25 cellular contexts compared by ENCODE assay signal in the genomic region with DNA sequence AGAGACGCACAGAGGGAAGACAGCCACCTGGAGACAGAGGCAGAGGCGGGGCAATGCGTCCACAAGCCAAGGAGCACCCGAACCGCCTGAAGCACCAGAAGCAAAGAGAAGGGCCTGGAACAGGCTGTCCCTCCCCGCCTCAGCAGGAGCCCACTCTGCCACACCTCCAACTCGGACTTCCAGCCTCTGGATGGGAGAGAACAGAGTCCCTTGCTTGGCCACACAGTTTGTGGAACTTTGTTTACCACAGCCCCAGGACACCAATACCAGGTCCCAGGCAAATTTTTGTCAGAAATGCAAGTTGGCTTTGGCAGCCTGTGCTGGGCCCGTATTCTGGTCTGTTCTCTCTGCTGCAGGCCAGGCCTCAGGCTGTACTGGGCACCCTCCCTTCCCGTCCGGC.
"Had no signal": no experiment of that assay in that cellular context is flagged by ENCODE, and none has a peak within 500 bp of the region (broad histone marks: within the 10 kb centered on the region; RNA-seq: fewer than 3 reads in every experiment).

No MANE protein-coding gene starts in this region.

- FAIRE-seq: astrocyte, TTC549 had no signal

- H3K27ac Mint-ChIP-seq: activated CD4-positive, alpha-beta memory T cell treated with anti-CD3 and anti-CD28 coated beads for 36 hours; activated CD4-positive, alpha-beta T cell treated with anti-CD3 and anti-CD28 coated beads, Interleukin-2, amount 10 ng/mL, durations not matched to agents 7 days and 5 days; activated naive CD8-positive, alpha-beta T cell; T-cell had no signal

- H3K27ac ChIP-seq: VCaP had no signal

- DNase-seq: activated CD4-positive, alpha-beta memory T cell treated with anti-CD3 and anti-CD28 coated beads for 36 hours; activated CD4-positive, alpha-beta T cell treated with anti-CD3 and anti-CD28 coated beads, Interleukin-2, amount 10 ng/mL, durations not matched to agents 7 days and 5 days; activated CD4-positive, CD25-positive, alpha-beta regulatory T cell; activated CD8-positive, alpha-beta memory T cell treated with anti-CD3 and anti-CD28 coated beads for 24 hours; activated effector memory CD4-positive, alpha-beta T cell treated with anti-CD3 and anti-CD28 coated beads, Interleukin-2, amount 50 U/mL, for 16 hours; activated naive CD4-positive, alpha-beta T cell treated with Interleukin-2 at 50 U/mL for 16 hours; activated T-cell treated with anti-CD3 and anti-CD28 coated beads, Interleukin-2, amount 50 U/mL, for 4 hours; KG1; NCI-H1092; NCI-H1417 treated with DMSO at 0.1 percent for 48 hours; NCI-H1694; NCI-H2029 treated with DMSO at 0.1 percent for 48 hours; NCI-H345; NCI-H510A; NCI-H526 treated with DMSO at 0.1 percent for 48 hours; NCI-H82; SIG-M5; T-cell; T-helper 2 cell; T1000 had no signal

- H3K27me3 Mint-ChIP-seq: activated CD4-positive, alpha-beta memory T cell treated with anti-CD3 and anti-CD28 coated beads for 36 hours; activated naive CD8-positive, alpha-beta T cell; brain had no signal

- ATAC-seq: activated T-cell treated with anti-CD3 and anti-CD28 coated beads, Interleukin-2, amount 50 U/mL, for 4 hours; T-cell had no signal

- H3K4me3 Mint-ChIP-seq: activated CD4-positive, alpha-beta memory T cell treated with anti-CD3 and anti-CD28 coated beads for 36 hours; activated CD4-positive, alpha-beta T cell treated with anti-CD3 and anti-CD28 coated beads, Interleukin-2, amount 10 ng/mL, durations not matched to agents 7 days and 5 days; activated naive CD8-positive, alpha-beta T cell; activated T-cell treated with anti-CD3 and anti-CD28 coated beads, Interleukin-2, amount 50 U/mL, for 4 hours; T-cell had no signal

- H3K9me3 Mint-ChIP-seq: activated CD4-positive, alpha-beta T cell treated with anti-CD3 and anti-CD28 coated beads, Interleukin-2, amount 10 ng/mL, durations not matched to agents 7 days and 5 days had no signal

- H3K4me1 Mint-ChIP-seq: activated CD4-positive, alpha-beta T cell treated with anti-CD3 and anti-CD28 coated beads, Interleukin-2, amount 10 ng/mL, durations not matched to agents 7 days and 5 days; T-cell had no signal
